1 cellular context compared by ENCODE assay signal in the genomic region with DNA sequence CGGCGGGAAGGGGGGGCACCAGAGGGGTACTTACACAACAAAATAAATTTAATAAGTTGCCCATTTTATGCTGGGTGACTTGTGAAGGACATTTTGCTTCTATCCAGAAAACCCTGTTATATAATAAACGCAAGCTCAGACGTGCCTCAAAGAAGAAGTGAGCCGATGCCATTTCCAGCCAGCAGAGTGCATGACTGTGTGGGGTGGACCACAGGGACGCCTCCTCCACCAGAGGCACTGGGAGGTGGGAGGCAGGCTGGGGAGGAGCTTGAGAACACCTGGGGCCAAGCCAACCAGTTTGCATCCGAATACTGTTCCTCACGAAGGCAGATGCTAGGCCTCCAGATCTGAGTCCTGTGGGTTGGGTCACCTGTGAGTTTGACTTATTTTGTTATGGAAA.
TF ChIP-seq lines count a peak whose summit lies in the region.

No MANE protein-coding gene starts in this region.

TF ChIP-seq in HepG2, 621 proteins besides CTCF, POLR2A, EP300 and RAD21:
- TF ChIP-seq ZNF605 (CRISPR knock-in tag; IDR thresholded peaks at IDR 0.05) (no peak), SRSF9 (IDR thresholded peaks at IDR 0.05; ENCODE audit: borderline replicate concordance, insufficient read depth, low read depth, low read length, poor library complexity, severe bottlenecking) (no peak), RAD51 (IDR thresholded peaks at IDR 0.05; ENCODE audit: borderline replicate concordance) (no peak), SNRNP70 (IDR thresholded peaks at IDR 0.05; ENCODE audit: low read depth, low read length) (no peak), MED13 (CRISPR knock-in tag; IDR thresholded peaks at IDR 0.05) (no peak), ZNF780A (CRISPR knock-in tag; IDR thresholded peaks at IDR 0.05) (no peak), HMG20A (CRISPR knock-in tag; IDR thresholded peaks at IDR 0.05; ENCODE audit: borderline replicate concordance) (no peak), ZNF781 (CRISPR knock-in tag; IDR thresholded peaks at IDR 0.05; ENCODE audit: borderline replicate concordance, not compliant biosample characterization) (no peak), SMC3 (IDR thresholded peaks at IDR 0.05; ENCODE audit: low read length) (peak; percentile 27; the same call in 1 of the 2 replicates), MLLT10 (CRISPR knock-in tag; IDR thresholded peaks at IDR 0.05) (no peak), GATAD2A (CRISPR knock-in tag; IDR thresholded peaks at IDR 0.05) (no peak), CBX5 (CRISPR knock-in tag; IDR thresholded peaks at IDR 0.05; ENCODE audit: borderline replicate concordance) (no peak), STAG1 (CRISPR knock-in tag; IDR thresholded peaks at IDR 0.05) (peak; percentile 40), ATF1 (CRISPR knock-in tag; IDR thresholded peaks at IDR 0.05) (no peak)
- TF ChIP-seq, protein P1, sequence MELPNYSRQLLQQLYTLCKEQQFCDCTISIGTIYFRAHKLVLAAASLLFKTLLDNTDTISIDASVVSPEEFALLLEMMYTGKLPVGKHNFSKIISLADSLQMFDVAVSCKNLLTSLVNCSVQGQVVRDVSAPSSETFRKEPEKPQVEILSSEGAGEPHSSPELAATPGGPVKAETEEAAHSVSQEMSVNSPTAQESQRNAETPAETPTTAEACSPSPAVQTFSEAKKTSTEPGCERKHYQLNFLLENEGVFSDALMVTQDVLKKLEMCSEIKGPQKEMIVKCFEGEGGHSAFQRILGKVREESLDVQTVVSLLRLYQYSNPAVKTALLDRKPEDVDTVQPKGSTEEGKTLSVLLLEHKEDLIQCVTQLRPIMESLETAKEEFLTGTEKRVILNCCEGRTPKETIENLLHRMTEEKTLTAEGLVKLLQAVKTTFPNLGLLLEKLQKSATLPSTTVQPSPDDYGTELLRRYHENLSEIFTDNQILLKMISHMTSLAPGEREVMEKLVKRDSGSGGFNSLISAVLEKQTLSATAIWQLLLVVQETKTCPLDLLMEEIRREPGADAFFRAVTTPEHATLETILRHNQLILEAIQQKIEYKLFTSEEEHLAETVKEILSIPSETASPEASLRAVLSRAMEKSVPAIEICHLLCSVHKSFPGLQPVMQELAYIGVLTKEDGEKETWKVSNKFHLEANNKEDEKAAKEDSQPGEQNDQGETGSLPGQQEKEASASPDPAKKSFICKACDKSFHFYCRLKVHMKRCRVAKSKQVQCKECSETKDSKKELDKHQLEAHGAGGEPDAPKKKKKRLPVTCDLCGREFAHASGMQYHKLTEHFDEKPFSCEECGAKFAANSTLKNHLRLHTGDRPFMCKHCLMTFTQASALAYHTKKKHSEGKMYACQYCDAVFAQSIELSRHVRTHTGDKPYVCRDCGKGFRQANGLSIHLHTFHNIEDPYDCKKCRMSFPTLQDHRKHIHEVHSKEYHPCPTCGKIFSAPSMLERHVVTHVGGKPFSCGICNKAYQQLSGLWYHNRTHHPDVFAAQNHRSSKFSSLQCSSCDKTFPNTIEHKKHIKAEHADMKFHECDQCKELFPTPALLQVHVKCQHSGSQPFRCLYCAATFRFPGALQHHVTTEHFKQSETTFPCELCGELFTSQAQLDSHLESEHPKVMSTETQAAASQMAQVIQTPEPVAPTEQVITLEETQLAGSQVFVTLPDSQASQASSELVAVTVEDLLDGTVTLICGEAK (IDR thresholded peaks at IDR 0.05): no peak
- TF ChIP-seq, protein P1 (CRISPR knock-in tag; IDR thresholded peaks at IDR 0.05): no peak
- TF ChIP-seq, protein P2, sequence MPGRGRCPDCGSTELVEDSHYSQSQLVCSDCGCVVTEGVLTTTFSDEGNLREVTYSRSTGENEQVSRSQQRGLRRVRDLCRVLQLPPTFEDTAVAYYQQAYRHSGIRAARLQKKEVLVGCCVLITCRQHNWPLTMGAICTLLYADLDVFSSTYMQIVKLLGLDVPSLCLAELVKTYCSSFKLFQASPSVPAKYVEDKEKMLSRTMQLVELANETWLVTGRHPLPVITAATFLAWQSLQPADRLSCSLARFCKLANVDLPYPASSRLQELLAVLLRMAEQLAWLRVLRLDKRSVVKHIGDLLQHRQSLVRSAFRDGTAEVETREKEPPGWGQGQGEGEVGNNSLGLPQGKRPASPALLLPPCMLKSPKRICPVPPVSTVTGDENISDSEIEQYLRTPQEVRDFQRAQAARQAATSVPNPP (CRISPR knock-in tag; IDR thresholded peaks at IDR 0.05): no peak
- TF ChIP-seq, protein P3, sequence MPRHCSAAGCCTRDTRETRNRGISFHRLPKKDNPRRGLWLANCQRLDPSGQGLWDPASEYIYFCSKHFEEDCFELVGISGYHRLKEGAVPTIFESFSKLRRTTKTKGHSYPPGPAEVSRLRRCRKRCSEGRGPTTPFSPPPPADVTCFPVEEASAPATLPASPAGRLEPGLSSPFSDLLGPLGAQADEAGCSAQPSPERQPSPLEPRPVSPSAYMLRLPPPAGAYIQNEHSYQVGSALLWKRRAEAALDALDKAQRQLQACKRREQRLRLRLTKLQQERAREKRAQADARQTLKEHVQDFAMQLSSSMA (CRISPR knock-in tag; IDR thresholded peaks at IDR 0.05): no peak
